9 cellular contexts compared by ENCODE assay signal in the genomic region with DNA sequence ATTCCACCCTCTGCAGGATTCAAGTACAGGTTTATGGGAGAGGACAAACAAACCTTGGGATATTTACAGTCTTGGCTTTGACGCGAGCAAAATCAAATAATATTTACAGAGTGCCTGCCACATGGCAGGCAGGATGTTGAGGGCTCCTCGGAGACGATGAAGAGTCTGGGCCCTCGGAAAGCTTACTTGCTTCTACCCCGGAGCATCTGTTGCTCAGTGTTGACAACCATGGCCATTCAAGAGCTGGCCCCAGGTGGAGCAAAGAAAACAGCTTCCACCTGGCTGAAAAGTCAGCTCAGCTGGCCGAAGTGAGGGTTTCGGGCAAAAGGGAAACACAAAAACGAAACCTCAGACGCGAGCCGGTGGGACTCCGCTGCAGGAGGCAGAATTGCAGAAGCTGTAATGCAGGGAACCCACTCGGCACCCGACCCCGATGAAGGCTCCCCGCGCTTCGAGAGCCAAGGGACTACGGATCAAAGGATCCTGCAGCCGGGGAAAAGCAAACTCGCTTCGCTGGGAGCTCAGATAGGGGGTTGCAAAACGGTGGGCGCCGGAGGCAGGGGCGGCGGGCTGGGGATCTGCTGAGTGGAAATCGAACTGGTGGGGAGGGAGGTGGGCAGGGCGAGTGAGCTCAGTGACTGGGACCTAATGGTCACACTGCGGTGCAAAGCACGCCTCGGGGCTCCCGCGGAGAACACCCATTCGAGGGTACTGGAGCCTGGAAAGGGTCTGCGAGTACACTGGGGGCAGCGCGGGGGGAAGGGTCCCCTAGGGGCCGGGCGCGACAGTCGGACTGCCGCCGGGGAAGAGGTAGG. TPM values are rescaled to one million over a fixed set of nuclear protein-coding genes. Genes with fewer than 3 reads are reported as not detected.
A peak's percentile ranks its signal among the peaks of the same experiment; 100 is the strongest.
DNase-seq lines count a peak whose midpoint lies in the region; ATAC-seq, FAIRE-seq and TF ChIP-seq lines count a peak whose summit lies in the region.
"Had no signal": no experiment of that assay in that cellular context is flagged by ENCODE, and none has a peak within 500 bp of the region (broad histone marks: within the 10 kb centered on the region; RNA-seq: fewer than 3 reads in every experiment).

No MANE protein-coding gene starts in this region.

- no peak overlapping the region for H3K23ac ChIP-seq in H1 (ENCODE audit: insufficient read length)

- H3K36me3 ChIP-seq in H7 (replicated peaks; ENCODE audit: control insufficient read depth, insufficient read depth, low read length) (no peaks in the 10 kb centered on the region), H1 (ENCODE audit: control insufficient read depth in 2 of 4, insufficient read depth in 4 of 4, low read length in 3 of 4) (no peaks in the 10 kb centered on the region)

- no peak overlapping the region for H3K4ac ChIP-seq in H1 (replicated peaks; ENCODE audit: insufficient read length, low read depth, low read length)

- peaks cover 22% of the 10 kb centered on the region for H3K36me3 Mint-ChIP-seq in activated CD4-positive, alpha-beta memory T cell treated with anti-CD3 and anti-CD28 coated beads, Interleukin-2, amount 10 ng/mL, durations not matched to agents 7 days and 5 days (ENCODE audit: low read depth)

- 1% methylated on average over 26 of the region's 45 CpGs; no CpG with 5 or more reads in 1 of the 2 experiments for WGBS in H1 (ENCODE audit: extremely low coverage in 1 of 2, insufficient coverage in 1 of 2, insufficient read length in 1 of 2, insufficient replicate concordance in 2 of 2, low coverage in 1 of 2, low lambda C conversion rate in 2 of 2, missing lambda C conversion rate in 1 of 2), 2 experiments

- no peak overlapping the region for H2BK120ac ChIP-seq in H1 (replicated peaks; ENCODE audit: low read depth, low read length)

- peaks cover 0 to 10% of the 10 kb centered on the region in 2 experiments; a peak in 1 of 4 replicates for H3K79me2 ChIP-seq in H1 (ENCODE audit: control insufficient read depth in 1 of 2, insufficient read depth in 2 of 2, low read length in 2 of 2)

- H3K9me3 ChIP-seq in H1 (ENCODE audit: insufficient read depth in 2 of 2, low read depth in 1 of 2, low read length in 1 of 2): peaks cover 0 to 6% of the 10 kb centered on the region in 2 experiments; a peak in 2 of 4 replicates

- H3K9ac ChIP-seq in H1 (replicated peaks in 1 of 4; ENCODE audit: extremely low read depth in 1 of 4, low read depth in 3 of 4, low read length in 3 of 4): peak overlapping the region in 3 of 4 experiments; percentile 36 to 50 (median 44); a peak in 5 of 7 replicates

- no peak overlapping the region for H2AK5ac ChIP-seq in H1 (ENCODE audit: low read depth, low read length)

- H3K4me3 ChIP-seq in H7 (ENCODE audit: insufficient read depth, low read depth, low read length) (peak overlapping the region; percentile 93), H1 (ENCODE audit: extremely low read depth in 1 of 4, insufficient read depth in 2 of 4, low read depth in 3 of 4, low read length in 4 of 4) (peak overlapping the region; percentile 77 to 82 (median 80))

- H2BK15ac ChIP-seq in H1 (ENCODE audit: low read length): no peak overlapping the region

- DNase-seq in GM10248 (ENCODE audit: extremely low spot score) (peak; percentile 59), H7 (peak; percentile 49), MV-4-11 (lab: John Stamatoyannopoulos, UW) (peak; percentile 18), H1 (ENCODE audit: low read depth in 1 of 2, low spot score in 2 of 2) (peak in 1 of 2 experiments; percentile 69), midbrain (lab: John Stamatoyannopoulos, UW) (peak; percentile 48)
- DNase-seq in activated CD4-positive, alpha-beta memory T cell treated with anti-CD3 and anti-CD28 coated beads, Interleukin-2, amount 10 ng/mL, durations not matched to agents 7 days and 5 days: peak; percentile 55
- DNase-seq in stimulated activated naive CD4-positive, alpha-beta T cell treated with Interleukin-2 at 50 U/mL for 16 hours (lab: John Stamatoyannopoulos, UW): peak; percentile 38

- H4K20me1 ChIP-seq in H1 (replicated peaks in 1 of 2; ENCODE audit: control insufficient read depth in 1 of 2, insufficient read depth in 2 of 2, low read length in 2 of 2): no peaks in the 10 kb centered on the region

- ATAC-seq in HG03378 (IDR thresholded peaks at IDR 0.05; ENCODE audit: unreplicated experiment): no peak

- no peak for TF ChIP-seq POLR2A in H1 (IDR thresholded peaks at IDR 0.05; ENCODE audit: control extremely low read depth in 1 of 2, low read depth in 2 of 2, low read length in 2 of 2)

- H3K27ac ChIP-seq in H1 (ENCODE audit: low read depth, low read length): no peak overlapping the region

- peak overlapping the region; percentile 87 for H3K27ac Mint-ChIP-seq in activated CD4-positive, alpha-beta memory T cell treated with anti-CD3 and anti-CD28 coated beads, Interleukin-2, amount 10 ng/mL, durations not matched to agents 7 days and 5 days

- POLR2A ChIA-PET in GM10248 (lab: Yijun Ruan, JAX) (interaction anchor here (0.6 to 2.1 kb wide), 5 partner anchors 9 to 1746 kb away, joined by 3 to 13 read pairs (median 6); no protein-coding TSS in a partner anchor), H1 (lab: Charles Lee; ENCODE audit: partially characterized antibody) (interaction anchor here (0.8 to 1.4 kb wide), 4 partner anchors 10 to 181 kb away, joined by 3 read pairs; no protein-coding TSS in a partner anchor)
- POLR2A ChIA-PET in activated CD4-positive, alpha-beta memory T cell treated with anti-CD3 and anti-CD28 coated beads, Interleukin-2, amount 10 ng/mL, durations not matched to agents 7 days and 5 days (lab: Charles Lee): interaction anchor here (0.9 to 3.9 kb wide), 13 partner anchors 10 to 93 kb away, joined by 3 to 49 read pairs (median 9); no protein-coding TSS in a partner anchor

- no peak overlapping the region for H2BK5ac ChIP-seq in H1 (ENCODE audit: low read depth, low read length)

- H3K4me2 ChIP-seq in H1 (ENCODE audit: insufficient read depth in 1 of 2, low read depth in 2 of 2, low read length in 2 of 2): peak overlapping the region; percentile 88 to 89

- peaks cover 14% of the 10 kb centered on the region for H3K23me2 ChIP-seq in H1 (ENCODE audit: low read depth, low read length)

- H4K8ac ChIP-seq in H1 (ENCODE audit: extremely low read depth, insufficient read depth, low read length): peak overlapping the region; percentile 57

- H4K5ac ChIP-seq in H1 (ENCODE audit: insufficient read length, low read depth, low read length): no peak overlapping the region

- H3K18ac ChIP-seq in H1 (ENCODE audit: extremely low read depth, low read length): no peak overlapping the region; the same call in none of the 2 replicates

- H3K27me3 ChIP-seq in H7 (ENCODE audit: control insufficient read depth, insufficient read depth, low read length) (peaks cover 12% of the 10 kb centered on the region), H1 (replicated peaks in 1 of 4; ENCODE audit: control insufficient read depth in 3 of 4, extremely low read depth in 1 of 4, insufficient read depth in 3 of 4, low read length in 3 of 4) (peaks cover 0 to 2% (median 0%) of the 10 kb centered on the region in 4 experiments; a peak in 1 of 7 replicates)

- H3K79me1 ChIP-seq in H1 (ENCODE audit: low read depth, low read length): no peaks in the 10 kb centered on the region

- H3K4me1 Mint-ChIP-seq in activated CD4-positive, alpha-beta memory T cell treated with anti-CD3 and anti-CD28 coated beads, Interleukin-2, amount 10 ng/mL, durations not matched to agents 7 days and 5 days: peaks cover 38% of the 10 kb centered on the region

- H4K91ac ChIP-seq in H1 (replicated peaks; ENCODE audit: insufficient read length, low read length): no peak overlapping the region

- peaks cover 0 to 10% (median 2%) of the 10 kb centered on the region in 4 experiments; a peak in 3 of 7 replicates for H3K4me1 ChIP-seq in H1 (replicated peaks in 1 of 4; ENCODE audit: control insufficient read depth in 3 of 4, insufficient read depth in 4 of 4, low read length in 3 of 4)

- peak overlapping the region; percentile 48; the same call in 1 of the 2 replicates for H2AFZ ChIP-seq in H1 (ENCODE audit: low read length)

- H3K4me3 Mint-ChIP-seq in activated CD4-positive, alpha-beta memory T cell treated with anti-CD3 and anti-CD28 coated beads, Interleukin-2, amount 10 ng/mL, durations not matched to agents 7 days and 5 days: peak overlapping the region; percentile 88

- no peak for FAIRE-seq in H1 (lab: Jason Lieb, UNC)
- FAIRE-seq: frontal cortex had no signal

- H3K27me3 Mint-ChIP-seq in activated CD4-positive, alpha-beta memory T cell treated with anti-CD3 and anti-CD28 coated beads, Interleukin-2, amount 10 ng/mL, durations not matched to agents 7 days and 5 days: no peaks in the 10 kb centered on the region

- CTCF ChIA-PET in GM10248 (lab: Yijun Ruan, JAX) (interaction anchor here (0.6 to 3.1 kb wide), 17 partner anchors 9 to 96 kb away, joined by 3 to 24 read pairs (median 5); no protein-coding TSS in a partner anchor), H1 (lab: Charles Lee; ENCODE audit: partially characterized antibody) (interaction anchor here (0.7 to 1.4 kb wide), 5 partner anchors 10 to 112 kb away, joined by 3 to 5 read pairs (median 5); no protein-coding TSS in a partner anchor)
- CTCF ChIA-PET in activated CD4-positive, alpha-beta memory T cell treated with anti-CD3 and anti-CD28 coated beads, Interleukin-2, amount 10 ng/mL, durations not matched to agents 7 days and 5 days (lab: Charles Lee): interaction anchor here (0.8 to 2.6 kb wide), 13 partner anchors 9 to 209 kb away, joined by 3 to 18 read pairs (median 5); no protein-coding TSS in a partner anchor

- H2BK12ac ChIP-seq in H1 (ENCODE audit: low read depth, low read length): no peak overlapping the region

- peaks cover 16% of the 10 kb centered on the region for H3K9me3 Mint-ChIP-seq in activated CD4-positive, alpha-beta memory T cell treated with anti-CD3 and anti-CD28 coated beads, Interleukin-2, amount 10 ng/mL, durations not matched to agents 7 days and 5 days

- no peak overlapping the region for H3K56ac ChIP-seq in H1 (replicated peaks; ENCODE audit: insufficient read length, low read depth, low read length)

- no peak for TF ChIP-seq EP300 in H1 (IDR thresholded peaks at IDR 0.05; ENCODE audit: borderline replicate concordance in 1 of 2, low read depth in 2 of 2, low read length in 2 of 2)

- H3K14ac ChIP-seq in H1 (ENCODE audit: insufficient read length): no peak overlapping the region

- H2BK20ac ChIP-seq in H1 (ENCODE audit: low read length): no peak overlapping the region

- no peak for TF ChIP-seq RAD21 in H1 (IDR thresholded peaks at IDR 0.05 in 1 of 2, conservative IDR thresholded peaks at IDR 0.05 in 1 of 2; ENCODE audit: low read depth in 2 of 2, low read length in 2 of 2)

- TF ChIP-seq CTCF in GM10248 (IDR thresholded peaks at IDR 0.05; ENCODE audit: control extremely low read depth, extremely low read depth, low read depth, missing control alignments): no peak
- TF ChIP-seq CTCF in H1 (IDR thresholded peaks at IDR 0.05; ENCODE audit: control extremely low read depth in 1 of 3, insufficient read depth in 1 of 3, low read depth in 1 of 3, low read length in 3 of 3): no peak

RNA-seq across cellular contexts. Expression of gene ATP8A1, which starts 0.8 kb away (rescaled TPM):
- total RNA-seq in H7 (2014; rRNA removed; shearing (Covaris generic)): 3.9 and 7.0 TPM in 2 replicates
- total RNA-seq in activated CD4-positive, alpha-beta memory T cell treated with anti-CD3 and anti-CD28 coated beads, Interleukin-2, amount 10 ng/mL, durations not matched to agents 7 days and 5 days: 10 to 100 TPM; 18.7 to 19.8 TPM
- total RNA-seq in H1 (2021; fragmentation: NEBNext Ultra II Directional; extraction: Animal tissue kit (Norgen Biotek cat#: 25700)): 12.2 and 14.9 TPM in 2 replicates
- 2.2 and 3.7 TPM in 2 replicates for polyA plus RNA-seq in H1 (2011; rRNA removed)
- 6.3 TPM for polyA plus RNA-seq in H1 (2011; cell fraction: cytosol; rRNA removed)
- polyA plus RNA-seq in H1 (2011; cell fraction: nucleus; rRNA removed): 4.9 TPM
- 3.9 to 9.1 TPM (median 4.6 TPM) in 4 replicates for polyA plus RNA-seq in H1 (2012, experiment 1 of 2)
- 0.22 TPM for polyA plus RNA-seq in H1 (2012, experiment 2 of 2)
- polyA plus RNA-seq in H1 (2013, experiment 1 of 2): 7.9 TPM
- polyA plus RNA-seq in H1 (2013, experiment 2 of 2): 8.2 TPM
- 20.5 and 22.5 TPM in 2 replicates for polyA minus RNA-seq in H1 (2011; rRNA and poly(A)+ RNA removed)
- 8.1 TPM for polyA minus RNA-seq in H1 (2011; cell fraction: cytosol; rRNA and poly(A)+ RNA removed)
- polyA minus RNA-seq in H1 (2011; cell fraction: nucleus; rRNA and poly(A)+ RNA removed): 52.8 TPM
